Comparison of ENCODE assay signal across 9 cellular contexts in genomic region chr12:10362828-10363664, GRCh38. TPM values are rescaled to one million over a fixed set of nuclear protein-coding genes. Genes with fewer than 3 reads are reported as not detected.
A peak's percentile ranks its signal among the peaks of the same experiment; 100 is the strongest.
DNase-seq lines count a peak whose midpoint lies in the region; ATAC-seq and TF ChIP-seq lines count a peak whose summit lies in the region.
"Had no signal": no experiment of that assay in that cellular context is flagged by ENCODE, and none has a peak within 500 bp of the region (broad histone marks: within the 10 kb centered on the region; RNA-seq: fewer than 3 reads in every experiment).

No MANE protein-coding gene starts in this region.

- TF ChIP-seq CTCF in WTC11 (IDR thresholded peaks at IDR 0.05): no peak
- no peak for TF ChIP-seq CTCF in kidney epithelial cell (IDR thresholded peaks at IDR 0.05; ENCODE audit: insufficient read depth, low read length, poor library complexity, severe bottlenecking)
- no peak for TF ChIP-seq CTCF in thoracic aorta (IDR thresholded peaks at IDR 0.05)

- H3K27me3 ChIP-seq in kidney epithelial cell (ENCODE audit: control insufficient read depth, insufficient read depth, low read length) (no peaks in the 10 kb centered on the region), thoracic aorta (replicated peaks; ENCODE audit: insufficient read depth) (no peaks in the 10 kb centered on the region)

- POLR2A ChIA-PET in WTC11 (lab: Charles Lee): no interaction called here

- H3K4me1 ChIP-seq in thoracic aorta (ENCODE audit: control insufficient read depth in 1 of 2, low read depth in 2 of 2): peaks cover 11 to 46% of the 10 kb centered on the region in 2 donors

- no peaks in the 10 kb centered on the region for H3K27me3 Mint-ChIP-seq in WTC11 (ENCODE audit: low read depth)

- H3K4me1 Mint-ChIP-seq in WTC11: peaks cover 32% of the 10 kb centered on the region

- H3K27ac Mint-ChIP-seq in WTC11: peak overlapping the region; percentile 83

- H3K4me3 ChIP-seq in kidney epithelial cell (ENCODE audit: low read depth, low read length): peak overlapping the region; percentile 51
- H3K4me3 ChIP-seq in thoracic aorta: no peak overlapping the region

- H3K36me3 ChIP-seq in kidney epithelial cell (ENCODE audit: control insufficient read depth, insufficient read depth, low read length) (no peaks in the 10 kb centered on the region), thoracic aorta (no peaks in the 10 kb centered on the region)

- peak overlapping the region; percentile 86 to 87 for H3K27ac ChIP-seq in thoracic aorta

- H3K4me3 Mint-ChIP-seq in WTC11: peak overlapping the region; percentile 31

- peak; percentile 66 for DNase-seq in activated CD8-positive, alpha-beta memory T cell treated with anti-CD3 and anti-CD28 coated beads for 24 hours
- no peak for DNase-seq in activated CD8-positive, alpha-beta memory T cell treated with anti-CD3 and anti-CD28 coated beads, Interleukin-2, amount 50 U/mL, for 4 hours
- no peak for DNase-seq in WTC11 (ENCODE audit: low spot score)
- no peak for DNase-seq in kidney epithelial cell (ENCODE audit: low read depth)
- DNase-seq in thoracic aorta (ENCODE audit: low spot score): no peak
- no peak for DNase-seq in NCI-H128 (lab: John Stamatoyannopoulos, UW; ENCODE audit: unreplicated experiment)
- DNase-seq: NCI-H1436 had no signal

- CTCF ChIA-PET in WTC11 (lab: Charles Lee): interaction anchor here (0.7 kb wide), 1 partner anchor 1973 kb away, joined by 3 read pairs; no protein-coding TSS in a partner anchor

- peaks cover 11% of the 10 kb centered on the region for H3K9me3 Mint-ChIP-seq in WTC11

- peaks cover 8% of the 10 kb centered on the region for H3K36me3 Mint-ChIP-seq in WTC11

- no peaks in the 10 kb centered on the region for H3K9me3 ChIP-seq in thoracic aorta

- no peak for ATAC-seq in WTC11
- ATAC-seq in thoracic aorta (ENCODE audit: insufficient number of reproducible peaks, low FRiP score, low read depth): no peak
- ATAC-seq in HG02885 (IDR thresholded peaks at IDR 0.05; ENCODE audit: poor library complexity, unreplicated experiment): no peak
- no peak for ATAC-seq in HG03039 (IDR thresholded peaks at IDR 0.05; ENCODE audit: unreplicated experiment)

TF ChIP-seq in WTC11, 78 proteins besides CTCF, POLR2A, EP300 and RAD21:
- TF ChIP-seq ATF3 (CRISPR knock-in tag; conservative IDR thresholded peaks at IDR 0.05) (no peak), NFYB (CRISPR knock-in tag; conservative IDR thresholded peaks at IDR 0.05; ENCODE audit: low read depth) (no peak), ZNF416 (CRISPR knock-in tag; IDR thresholded peaks at IDR 0.05) (no peak), JUN (CRISPR knock-in tag; IDR thresholded peaks at IDR 0.05) (no peak), HMGA2 (CRISPR knock-in tag; IDR thresholded peaks at IDR 0.05) (no peak), ERG (CRISPR knock-in tag; IDR thresholded peaks at IDR 0.05) (no peak), MYBL2 (CRISPR knock-in tag; IDR thresholded peaks at IDR 0.05) (no peak), E2F1 (CRISPR knock-in tag; IDR thresholded peaks at IDR 0.05) (no peak), TEAD1 (CRISPR knock-in tag; IDR thresholded peaks at IDR 0.05) (no peak), USF1 (CRISPR knock-in tag; IDR thresholded peaks at IDR 0.05) (no peak), ZSCAN18 (CRISPR knock-in tag; IDR thresholded peaks at IDR 0.05) (no peak), HMGXB4 (CRISPR knock-in tag; IDR thresholded peaks at IDR 0.05) (no peak), SP1 (CRISPR knock-in tag; conservative IDR thresholded peaks at IDR 0.05) (no peak), CBFB (CRISPR knock-in tag; IDR thresholded peaks at IDR 0.05; ENCODE audit: low read depth) (no peak), SMAD4 (CRISPR knock-in tag; IDR thresholded peaks at IDR 0.05) (no peak), JAZF1 (CRISPR knock-in tag; IDR thresholded peaks at IDR 0.05) (no peak), NR1H2 (CRISPR knock-in tag; IDR thresholded peaks at IDR 0.05) (no peak), TCF7 (CRISPR knock-in tag; IDR thresholded peaks at IDR 0.05; ENCODE audit: low read depth) (no peak)

RNA-seq across cellular contexts. Expression of gene KLRK1, which starts 26.8 kb away (rescaled TPM):
- total RNA-seq in WTC11 (2021): 0.15 to 0.23 TPM in 2 of 3 replicates, not detected in the other
- total RNA-seq in kidney epithelial cell: 0.48 TPM in 1 of 2 replicates, not detected in the other
- total RNA-seq in thoracic aorta: 1 to 10 TPM; 1.2 to 4.5 TPM

RNA-seq across cellular contexts. Expression of gene KLRC4, which starts 46.5 kb away (rescaled TPM):
- total RNA-seq in WTC11 (2021): not detected in 3 replicates
- total RNA-seq in kidney epithelial cell: not detected in 2 replicates
- 1 to 10 TPM in 1 of 2 donors, under 1 TPM in 1; 0.54 to 4.2 TPM for total RNA-seq in thoracic aorta

RNA-seq across cellular contexts. Expression of gene KLRD1, which starts 55.4 kb away (rescaled TPM):
- total RNA-seq in WTC11 (2021): 0.16 to 0.71 TPM (median 0.55 TPM) in 3 replicates
- under 0.01 and 1.5 TPM in 2 replicates for total RNA-seq in kidney epithelial cell
- 10 to 100 TPM in 1 of 2 donors, 1 to 10 TPM in 1; 1.9 to 13.0 TPM for total RNA-seq in thoracic aorta

RNA-seq across cellular contexts. Expression of gene KLRC3, which starts 57.3 kb away (rescaled TPM):
- not detected in 3 replicates for total RNA-seq in WTC11 (2021)
- not detected in 2 replicates for total RNA-seq in kidney epithelial cell
- under 1 TPM in 1 of 2 donors, not detected in 1; 0.68 TPM for total RNA-seq in thoracic aorta
